ENCODE assay signal across 1 cellular context in the genomic region with DNA sequence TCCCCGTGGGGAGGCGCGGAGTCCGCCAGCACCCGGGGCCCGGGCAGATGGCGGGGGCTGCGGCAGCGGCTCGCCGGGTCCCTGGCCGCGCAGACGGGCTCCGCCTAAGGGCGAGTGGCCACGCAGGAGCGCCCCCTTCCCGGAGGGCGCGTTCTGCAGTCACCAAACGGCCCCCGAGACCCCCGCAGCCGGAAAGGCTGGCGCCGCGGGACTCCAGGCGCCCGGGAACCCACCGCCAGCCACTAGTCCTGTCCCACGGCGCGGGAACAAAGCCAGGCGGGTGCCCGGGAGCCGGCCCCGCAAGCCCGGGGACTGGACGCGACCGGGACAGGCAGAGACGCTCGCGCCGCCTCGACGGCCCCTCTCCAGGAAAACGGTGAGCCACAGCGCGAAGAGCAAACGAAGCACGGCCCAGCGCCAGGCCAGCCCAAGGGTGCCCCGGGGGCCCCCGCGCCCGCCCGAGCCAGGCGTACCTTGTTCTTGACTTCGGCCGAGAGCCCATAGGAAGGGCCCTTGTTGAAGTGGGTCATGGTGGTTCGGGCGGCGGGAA.
TF ChIP-seq lines count a peak whose summit lies in the region.

No MANE protein-coding gene starts in this region.

TF ChIP-seq in HepG2, 621 proteins besides CTCF, POLR2A, EP300 and RAD21 (continued from another document and continues in another):
- TF ChIP-seq CEBPZ (IDR thresholded peaks at IDR 0.05; ENCODE audit: low read length) (no peak), ZNF326 (CRISPR knock-in tag; IDR thresholded peaks at IDR 0.05; ENCODE audit: borderline replicate concordance) (no peak), ZNF501 (CRISPR knock-in tag; IDR thresholded peaks at IDR 0.05) (peak; percentile 50; the same call in 1 of the 2 replicates), HIC2 (CRISPR knock-in tag; IDR thresholded peaks at IDR 0.05; ENCODE audit: low read depth) (no peak), ZNF274 (CRISPR knock-in tag; IDR thresholded peaks at IDR 0.05) (no peak), ZNF180 (CRISPR knock-in tag; IDR thresholded peaks at IDR 0.05; ENCODE audit: borderline replicate concordance, low read depth) (no peak), SCMH1 (CRISPR knock-in tag; IDR thresholded peaks at IDR 0.05; ENCODE audit: borderline replicate concordance) (no peak), GABPB1 (CRISPR knock-in tag; IDR thresholded peaks at IDR 0.05) (peak; percentile 45), ZNF253 (CRISPR knock-in tag; IDR thresholded peaks at IDR 0.05; ENCODE audit: borderline replicate concordance) (no peak), SPEN (CRISPR knock-in tag; IDR thresholded peaks at IDR 0.05; ENCODE audit: low read depth) (no peak), ZNF18 (CRISPR knock-in tag; IDR thresholded peaks at IDR 0.05; ENCODE audit: insufficient replicate concordance) (no peak), HMG20B (CRISPR knock-in tag; conservative IDR thresholded peaks at IDR 0.05) (no peak), NAIF1 (CRISPR knock-in tag; IDR thresholded peaks at IDR 0.05; ENCODE audit: borderline replicate concordance) (no peak), ZEB1 (IDR thresholded peaks at IDR 0.05; ENCODE audit: insufficient replicate concordance, low read depth) (peak; percentile 47), ZNF460 (CRISPR knock-in tag; IDR thresholded peaks at IDR 0.05; ENCODE audit: borderline replicate concordance) (no peak), ELF3 (CRISPR knock-in tag; IDR thresholded peaks at IDR 0.05) (no peak; the same call in 1 of the 2 replicates), ZSCAN30 (CRISPR knock-in tag; IDR thresholded peaks at IDR 0.05) (no peak), NFYC (CRISPR knock-in tag; IDR thresholded peaks at IDR 0.05) (no peak), KLF12 (CRISPR knock-in tag; IDR thresholded peaks at IDR 0.05; ENCODE audit: borderline replicate concordance) (no peak), ZNF747 (CRISPR knock-in tag; IDR thresholded peaks at IDR 0.05; ENCODE audit: borderline replicate concordance) (peak; percentile 3; the same call in 1 of the 2 replicates), TCF7L2 (IDR thresholded peaks at IDR 0.05; ENCODE audit: low read depth, low read length) (no peak), ARID2 (CRISPR knock-in tag; IDR thresholded peaks at IDR 0.05; ENCODE audit: borderline replicate concordance) (no peak), ZNF264 (CRISPR knock-in tag; IDR thresholded peaks at IDR 0.05) (no peak), ATF3 (CRISPR knock-in tag; IDR thresholded peaks at IDR 0.05) (no peak), SP2 (CRISPR knock-in tag; IDR thresholded peaks at IDR 0.05) (no peak; the same call in 1 of the 2 replicates), KAT2B (IDR thresholded peaks at IDR 0.05; ENCODE audit: borderline replicate concordance, low read depth, low read length) (no peak), CBFB (CRISPR knock-in tag; IDR thresholded peaks at IDR 0.05) (no peak), ZNF10 (CRISPR knock-in tag; IDR thresholded peaks at IDR 0.05; ENCODE audit: borderline replicate concordance, low read depth) (no peak), SKIL (CRISPR knock-in tag; IDR thresholded peaks at IDR 0.05; ENCODE audit: borderline replicate concordance) (0 out of 2 replicates have a peak, but pooled peaks have one; percentile 9), SIN3A (IDR thresholded peaks at IDR 0.05; ENCODE audit: borderline replicate concordance, low read depth, low read length) (no peak), SALL2 (CRISPR knock-in tag; IDR thresholded peaks at IDR 0.05) (0 out of 2 replicates have a peak, but pooled peaks have one; percentile 3), MAZ (IDR thresholded peaks at IDR 0.05; ENCODE audit: borderline replicate concordance, low read depth, low read length) (no peak), MAZ (CRISPR knock-in tag; IDR thresholded peaks at IDR 0.05; ENCODE audit: low read depth) (no peak), TERF1 (CRISPR knock-in tag; IDR thresholded peaks at IDR 0.05) (no peak), NFE2L1 (CRISPR knock-in tag; IDR thresholded peaks at IDR 0.05; ENCODE audit: borderline replicate concordance) (no peak), ZBTB33 (CRISPR knock-in tag; IDR thresholded peaks at IDR 0.05) (no peak), RFXAP (CRISPR knock-in tag; IDR thresholded peaks at IDR 0.05; ENCODE audit: borderline replicate concordance) (no peak)
- TF ChIP-seq, protein P1, sequence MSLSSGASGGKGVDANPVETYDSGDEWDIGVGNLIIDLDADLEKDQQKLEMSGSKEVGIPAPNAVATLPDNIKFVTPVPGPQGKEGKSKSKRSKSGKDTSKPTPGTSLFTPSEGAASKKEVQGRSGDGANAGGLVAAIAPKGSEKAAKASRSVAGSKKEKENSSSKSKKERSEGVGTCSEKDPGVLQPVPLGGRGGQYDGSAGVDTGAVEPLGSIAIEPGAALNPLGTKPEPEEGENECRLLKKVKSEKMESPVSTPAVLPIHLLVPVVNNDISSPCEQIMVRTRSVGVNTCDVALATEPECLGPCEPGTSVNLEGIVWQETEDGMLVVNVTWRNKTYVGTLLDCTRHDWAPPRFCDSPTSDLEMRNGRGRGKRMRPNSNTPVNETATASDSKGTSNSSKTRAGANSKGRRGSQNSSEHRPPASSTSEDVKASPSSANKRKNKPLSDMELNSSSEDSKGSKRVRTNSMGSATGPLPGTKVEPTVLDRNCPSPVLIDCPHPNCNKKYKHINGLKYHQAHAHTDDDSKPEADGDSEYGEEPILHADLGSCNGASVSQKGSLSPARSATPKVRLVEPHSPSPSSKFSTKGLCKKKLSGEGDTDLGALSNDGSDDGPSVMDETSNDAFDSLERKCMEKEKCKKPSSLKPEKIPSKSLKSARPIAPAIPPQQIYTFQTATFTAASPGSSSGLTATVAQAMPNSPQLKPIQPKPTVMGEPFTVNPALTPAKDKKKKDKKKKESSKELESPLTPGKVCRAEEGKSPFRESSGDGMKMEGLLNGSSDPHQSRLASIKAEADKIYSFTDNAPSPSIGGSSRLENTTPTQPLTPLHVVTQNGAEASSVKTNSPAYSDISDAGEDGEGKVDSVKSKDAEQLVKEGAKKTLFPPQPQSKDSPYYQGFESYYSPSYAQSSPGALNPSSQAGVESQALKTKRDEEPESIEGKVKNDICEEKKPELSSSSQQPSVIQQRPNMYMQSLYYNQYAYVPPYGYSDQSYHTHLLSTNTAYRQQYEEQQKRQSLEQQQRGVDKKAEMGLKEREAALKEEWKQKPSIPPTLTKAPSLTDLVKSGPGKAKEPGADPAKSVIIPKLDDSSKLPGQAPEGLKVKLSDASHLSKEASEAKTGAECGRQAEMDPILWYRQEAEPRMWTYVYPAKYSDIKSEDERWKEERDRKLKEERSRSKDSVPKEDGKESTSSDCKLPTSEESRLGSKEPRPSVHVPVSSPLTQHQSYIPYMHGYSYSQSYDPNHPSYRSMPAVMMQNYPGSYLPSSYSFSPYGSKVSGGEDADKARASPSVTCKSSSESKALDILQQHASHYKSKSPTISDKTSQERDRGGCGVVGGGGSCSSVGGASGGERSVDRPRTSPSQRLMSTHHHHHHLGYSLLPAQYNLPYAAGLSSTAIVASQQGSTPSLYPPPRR (CRISPR knock-in tag; IDR thresholded peaks at IDR 0.05; ENCODE audit: borderline replicate concordance): no peak
- TF ChIP-seq, protein P2, sequence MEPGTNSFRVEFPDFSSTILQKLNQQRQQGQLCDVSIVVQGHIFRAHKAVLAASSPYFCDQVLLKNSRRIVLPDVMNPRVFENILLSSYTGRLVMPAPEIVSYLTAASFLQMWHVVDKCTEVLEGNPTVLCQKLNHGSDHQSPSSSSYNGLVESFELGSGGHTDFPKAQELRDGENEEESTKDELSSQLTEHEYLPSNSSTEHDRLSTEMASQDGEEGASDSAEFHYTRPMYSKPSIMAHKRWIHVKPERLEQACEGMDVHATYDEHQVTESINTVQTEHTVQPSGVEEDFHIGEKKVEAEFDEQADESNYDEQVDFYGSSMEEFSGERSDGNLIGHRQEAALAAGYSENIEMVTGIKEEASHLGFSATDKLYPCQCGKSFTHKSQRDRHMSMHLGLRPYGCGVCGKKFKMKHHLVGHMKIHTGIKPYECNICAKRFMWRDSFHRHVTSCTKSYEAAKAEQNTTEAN (CRISPR knock-in tag; conservative IDR thresholded peaks at IDR 0.05): no peak
